Comparison of ENCODE assay signal across 9 cellular contexts in genomic region chrX:20267599-20267923, GRCh38. TPM values are rescaled to one million over a fixed set of nuclear protein-coding genes. Genes with fewer than 3 reads are reported as not detected.
DNase-seq lines count a peak whose midpoint lies in the region; ATAC-seq, FAIRE-seq and TF ChIP-seq lines count a peak whose summit lies in the region.
"Had no signal": no experiment of that assay in that cellular context is flagged by ENCODE, and none has a peak within 500 bp of the region (broad histone marks: within the 10 kb centered on the region; RNA-seq: fewer than 3 reads in every experiment).

No MANE protein-coding gene starts in this region.

- no peak for DNase-seq in T-helper 1 cell
- no peak for DNase-seq in astrocyte of the cerebellum (ENCODE audit: low read depth)
- no peak for DNase-seq in testis
- DNase-seq in H54 (ENCODE audit: insufficient read length, low spot score), result no peak

- peak overlapping the region in 1 of 2 donors; percentile 23 for H3K9ac ChIP-seq in liver (ENCODE audit: low read depth in 1 of 2, low read length in 2 of 2)

- ATAC-seq in HG02678 (IDR thresholded peaks at IDR 0.05; ENCODE audit: unreplicated experiment), result no peak
- ATAC-seq in GM18502 (IDR thresholded peaks at IDR 0.05; ENCODE audit: poor library complexity, unreplicated experiment), result no peak

- H3K27me3 Mint-ChIP-seq in T-helper 1 cell treated with Interleukin-12 subunit alpha and Interleukin-12 subunit beta and Interleukin-4 antibody, amounts not matched to agents 30 μg/mL and 1 μg/mL, for 36 hours (ENCODE audit: low read depth), result peaks cover 15% of the 10 kb centered on the region

- peak overlapping the region; percentile 88 for H3K27ac Mint-ChIP-seq in T-helper 1 cell treated with Interleukin-12 subunit alpha and Interleukin-12 subunit beta and Interleukin-4 antibody, amounts not matched to agents 30 μg/mL and 1 μg/mL, for 36 hours

- no peak for TF ChIP-seq RAD21 in liver (IDR thresholded peaks at IDR 0.05)

- H3K27ac ChIP-seq in liver (ENCODE audit: low read depth in 1 of 2, low read length in 2 of 2) (peak overlapping the region; percentile 61 to 68), testis (peak overlapping the region; percentile 76 to 86)

- H3K9me3 ChIP-seq in liver (ENCODE audit: control insufficient read depth in 4 of 4, low read length in 3 of 4) (no peaks in the 10 kb centered on the region), testis (no peaks in the 10 kb centered on the region)

- peaks cover 7% of the 10 kb centered on the region for H3K36me3 Mint-ChIP-seq in T-helper 1 cell treated with Interleukin-12 subunit alpha and Interleukin-12 subunit beta and Interleukin-4 antibody, amounts not matched to agents 30 μg/mL and 1 μg/mL, for 36 hours (ENCODE audit: low read depth)

- intact Hi-C loops in testis (cut with DNase I; ENCODE audit: low total_unique reads), result loop anchor here (5.0 kb wide), 1 partner anchor 125 kb away; the partner anchor contains the start of gene EIF1AX

- TF ChIP-seq CTCF in astrocyte of the cerebellum (IDR thresholded peaks at IDR 0.05; ENCODE audit: low read depth, low read length, missing control alignments), result no peak
- no peak for TF ChIP-seq CTCF in liver (IDR thresholded peaks at IDR 0.05; ENCODE audit: low read depth, low read length, missing input control)
- TF ChIP-seq CTCF in testis (IDR thresholded peaks at IDR 0.05), result no peak

- TF ChIP-seq POLR2A in testis (IDR thresholded peaks at IDR 0.05), result no peak
- TF ChIP-seq POLR2A in H54 (IDR thresholded peaks at IDR 0.05; ENCODE audit: low read depth, low read length), result no peak

- H3K4me1 ChIP-seq in liver (ENCODE audit: control insufficient read depth in 4 of 4, insufficient read depth in 4 of 4, low read length in 3 of 4), result no peaks in the 10 kb centered on the region
- no peaks in the 10 kb centered on the region for H3K4me1 ChIP-seq in testis

- under 1% methylated on average over 15 of the region's 15 CpGs for WGBS in liver
- WGBS in testis, 2 donors, result 0% methylated on average over 11 to 13 of the region's 15 CpGs

- H3K27me3 ChIP-seq in liver (ENCODE audit: control insufficient read depth in 4 of 4, insufficient read depth in 4 of 4, low read length in 3 of 4) (no peaks in the 10 kb centered on the region), testis (no peaks in the 10 kb centered on the region)

- H3K4me1 Mint-ChIP-seq in T-helper 1 cell treated with Interleukin-12 subunit alpha and Interleukin-12 subunit beta and Interleukin-4 antibody, amounts not matched to agents 30 μg/mL and 1 μg/mL, for 36 hours (ENCODE audit: low read depth), result peaks cover 17% of the 10 kb centered on the region

- no peak for FAIRE-seq in H54 (lab: Jason Lieb, UNC)
- FAIRE-seq: A204.1 had no signal

- in situ Hi-C loops in astrocyte of the cerebellum (cut with HindIII; ENCODE audit: low sequenced_read_pairs), result no loop called here

- H3K9me3 Mint-ChIP-seq in T-helper 1 cell treated with Interleukin-12 subunit alpha and Interleukin-12 subunit beta and Interleukin-4 antibody, amounts not matched to agents 30 μg/mL and 1 μg/mL, for 36 hours, result no peaks in the 10 kb centered on the region

- H3K36me3 ChIP-seq in liver (ENCODE audit: control insufficient read depth in 4 of 4, insufficient read depth in 3 of 4, low read depth in 1 of 4, low read length in 3 of 4) (no peaks in the 10 kb centered on the region), testis (ENCODE audit: low read depth, missing control alignments) (no peaks in the 10 kb centered on the region)

- peak overlapping the region; percentile 86 for H3K4me3 Mint-ChIP-seq in T-helper 1 cell treated with Interleukin-12 subunit alpha and Interleukin-12 subunit beta and Interleukin-4 antibody, amounts not matched to agents 30 μg/mL and 1 μg/mL, for 36 hours

- H3K4me3 ChIP-seq in astrocyte of the cerebellum (ENCODE audit: low read depth, low read length) (peak overlapping the region; percentile 64), liver (ENCODE audit: low read depth in 1 of 3, low read length in 3 of 3) (peak overlapping the region; percentile 61 to 75 (median 71)), testis (peak overlapping the region; percentile 61 to 68)

TF ChIP-seq in liver, 16 proteins besides CTCF, POLR2A, EP300 and RAD21:
- no peak for TF ChIP-seq NR2F2 (IDR thresholded peaks at IDR 0.05)
- TF ChIP-seq SP1 (IDR thresholded peaks at IDR 0.05), result no peak
- TF ChIP-seq RXRA (IDR thresholded peaks at IDR 0.05), result no peak
- TF ChIP-seq, protein P1, sequence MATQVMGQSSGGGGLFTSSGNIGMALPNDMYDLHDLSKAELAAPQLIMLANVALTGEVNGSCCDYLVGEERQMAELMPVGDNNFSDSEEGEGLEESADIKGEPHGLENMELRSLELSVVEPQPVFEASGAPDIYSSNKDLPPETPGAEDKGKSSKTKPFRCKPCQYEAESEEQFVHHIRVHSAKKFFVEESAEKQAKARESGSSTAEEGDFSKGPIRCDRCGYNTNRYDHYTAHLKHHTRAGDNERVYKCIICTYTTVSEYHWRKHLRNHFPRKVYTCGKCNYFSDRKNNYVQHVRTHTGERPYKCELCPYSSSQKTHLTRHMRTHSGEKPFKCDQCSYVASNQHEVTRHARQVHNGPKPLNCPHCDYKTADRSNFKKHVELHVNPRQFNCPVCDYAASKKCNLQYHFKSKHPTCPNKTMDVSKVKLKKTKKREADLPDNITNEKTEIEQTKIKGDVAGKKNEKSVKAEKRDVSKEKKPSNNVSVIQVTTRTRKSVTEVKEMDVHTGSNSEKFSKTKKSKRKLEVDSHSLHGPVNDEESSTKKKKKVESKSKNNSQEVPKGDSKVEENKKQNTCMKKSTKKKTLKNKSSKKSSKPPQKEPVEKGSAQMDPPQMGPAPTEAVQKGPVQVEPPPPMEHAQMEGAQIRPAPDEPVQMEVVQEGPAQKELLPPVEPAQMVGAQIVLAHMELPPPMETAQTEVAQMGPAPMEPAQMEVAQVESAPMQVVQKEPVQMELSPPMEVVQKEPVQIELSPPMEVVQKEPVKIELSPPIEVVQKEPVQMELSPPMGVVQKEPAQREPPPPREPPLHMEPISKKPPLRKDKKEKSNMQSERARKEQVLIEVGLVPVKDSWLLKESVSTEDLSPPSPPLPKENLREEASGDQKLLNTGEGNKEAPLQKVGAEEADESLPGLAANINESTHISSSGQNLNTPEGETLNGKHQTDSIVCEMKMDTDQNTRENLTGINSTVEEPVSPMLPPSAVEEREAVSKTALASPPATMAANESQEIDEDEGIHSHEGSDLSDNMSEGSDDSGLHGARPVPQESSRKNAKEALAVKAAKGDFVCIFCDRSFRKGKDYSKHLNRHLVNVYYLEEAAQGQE (IDR thresholded peaks at IDR 0.05), result no peak
- no peak for TF ChIP-seq TAF1 (conservative IDR thresholded peaks at IDR 0.05)
- no peak for TF ChIP-seq FOXA2 (IDR thresholded peaks at IDR 0.05)
- TF ChIP-seq, protein P2, sequence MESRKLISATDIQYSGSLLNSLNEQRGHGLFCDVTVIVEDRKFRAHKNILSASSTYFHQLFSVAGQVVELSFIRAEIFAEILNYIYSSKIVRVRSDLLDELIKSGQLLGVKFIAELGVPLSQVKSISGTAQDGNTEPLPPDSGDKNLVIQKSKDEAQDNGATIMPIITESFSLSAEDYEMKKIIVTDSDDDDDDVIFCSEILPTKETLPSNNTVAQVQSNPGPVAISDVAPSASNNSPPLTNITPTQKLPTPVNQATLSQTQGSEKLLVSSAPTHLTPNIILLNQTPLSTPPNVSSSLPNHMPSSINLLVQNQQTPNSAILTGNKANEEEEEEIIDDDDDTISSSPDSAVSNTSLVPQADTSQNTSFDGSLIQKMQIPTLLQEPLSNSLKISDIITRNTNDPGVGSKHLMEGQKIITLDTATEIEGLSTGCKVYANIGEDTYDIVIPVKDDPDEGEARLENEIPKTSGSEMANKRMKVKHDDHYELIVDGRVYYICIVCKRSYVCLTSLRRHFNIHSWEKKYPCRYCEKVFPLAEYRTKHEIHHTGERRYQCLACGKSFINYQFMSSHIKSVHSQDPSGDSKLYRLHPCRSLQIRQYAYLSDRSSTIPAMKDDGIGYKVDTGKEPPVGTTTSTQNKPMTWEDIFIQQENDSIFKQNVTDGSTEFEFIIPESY (IDR thresholded peaks at IDR 0.05), result no peak
- no peak for TF ChIP-seq HNF4G (IDR thresholded peaks at IDR 0.05)
- no peak for TF ChIP-seq HNF4A (conservative IDR thresholded peaks at IDR 0.05)
- no peak for TF ChIP-seq JUND (IDR thresholded peaks at IDR 0.05)
- TF ChIP-seq FOXA1 (IDR thresholded peaks at IDR 0.05), result no peak
- TF ChIP-seq, protein P3, sequence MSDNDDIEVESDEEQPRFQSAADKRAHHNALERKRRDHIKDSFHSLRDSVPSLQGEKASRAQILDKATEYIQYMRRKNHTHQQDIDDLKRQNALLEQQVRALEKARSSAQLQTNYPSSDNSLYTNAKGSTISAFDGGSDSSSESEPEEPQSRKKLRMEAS (IDR thresholded peaks at IDR 0.05), result no peak
TF ChIP-seq in liver: peak in this region for 0.

RNA-seq across cellular contexts. Expression of gene RPS6KA3, which starts 0.9 kb away (rescaled TPM):
- total RNA-seq in liver (10 to 100 TPM; 64.7 to 69.7 TPM), testis (10 to 100 TPM; 12.5 to 12.6 TPM)
- polyA plus RNA-seq in liver (10 to 100 TPM; 11.1 to 12.9 TPM), testis (ENCODE audit: insufficient read depth, low read depth, low replicate concordance) (8.5 TPM)

Comparison
In these comparisons a context has a peak if more than half of its experiments do, and no peak if none do; other contexts are left out.
1. RNA of gene RPS6KA3, which starts 0.9 kb away (total RNA-seq): 64.7 to 69.7 TPM in liver; 12.5 to 12.6 TPM in testis; every median in the first group is over 4 times any median in the second.
2. Peak in every context shown above with its lines, with median percentiles within 50 percentile points of each other: H3K4me3 ChIP-seq.